In genomic region chr2:134258684-134259408, GRCh38 we compare ENCODE assay signal across 1 cellular context.
TF ChIP-seq lines count a peak whose summit lies in the region.

No MANE protein-coding gene starts in this region.

TF ChIP-seq in HepG2, 621 proteins besides CTCF, POLR2A, EP300 and RAD21 (continued from another document):
- TF ChIP-seq TCF7 (IDR thresholded peaks at IDR 0.05; ENCODE audit: low read depth) (no peak), TGIF2 (CRISPR knock-in tag; IDR thresholded peaks at IDR 0.05) (no peak), SMARCC2 (IDR thresholded peaks at IDR 0.05) (no peak), SSRP1 (CRISPR knock-in tag; IDR thresholded peaks at IDR 0.05) (no peak), ATM (IDR thresholded peaks at IDR 0.05; ENCODE audit: borderline replicate concordance) (no peak), ZNF317 (CRISPR knock-in tag; IDR thresholded peaks at IDR 0.05) (no peak), ZNF335 (CRISPR knock-in tag; IDR thresholded peaks at IDR 0.05) (no peak), ZNF350 (CRISPR knock-in tag; IDR thresholded peaks at IDR 0.05; ENCODE audit: borderline replicate concordance, low read depth) (no peak), ARNTL (CRISPR knock-in tag; IDR thresholded peaks at IDR 0.05) (no peak)
